Comparison of ENCODE assay signal across 1 cellular context in genomic region chr2:27320958-27321543, GRCh38.
TF ChIP-seq lines count a peak whose summit lies in the region.

No MANE protein-coding gene starts in this region.

TF ChIP-seq in K562, 482 proteins besides CTCF, POLR2A, EP300 and RAD21 (continued from another document and continues in another):
- TF ChIP-seq FOXO4 (CRISPR knock-in tag; IDR thresholded peaks at IDR 0.05) = no peak
- TF ChIP-seq SP1 (CRISPR knock-in tag; IDR thresholded peaks at IDR 0.05) = peak; percentile 72
- TF ChIP-seq ZBTB17 (CRISPR knock-in tag; IDR thresholded peaks at IDR 0.05) = no peak
- no peak for TF ChIP-seq ZNF143 (CRISPR knock-in tag; IDR thresholded peaks at IDR 0.05)
- no peak for TF ChIP-seq TSC22D4 (tag; IDR thresholded peaks at IDR 0.05)
- TF ChIP-seq ZNF253 (CRISPR knock-in tag; conservative IDR thresholded peaks at IDR 0.05) = no peak
- TF ChIP-seq SOX6 (IDR thresholded peaks at IDR 0.05) = peak; percentile 51; the same call in 1 of the 2 replicates
- TF ChIP-seq HOMEZ (CRISPR knock-in tag; IDR thresholded peaks at IDR 0.05) = no peak
- no peak for TF ChIP-seq SIN3B (IDR thresholded peaks at IDR 0.05; ENCODE audit: low read depth)
- no peak for TF ChIP-seq BDP1 (IDR thresholded peaks at IDR 0.05; ENCODE audit: insufficient read depth, insufficient read length)
- peak; percentile 99 for TF ChIP-seq ATF3 (IDR thresholded peaks at IDR 0.05)
- peak; percentile 99 for TF ChIP-seq ATF3 (CRISPR knock-in tag; conservative IDR thresholded peaks at IDR 0.05)
- TF ChIP-seq CEBPZ (IDR thresholded peaks at IDR 0.05; ENCODE audit: borderline replicate concordance, low read depth, low read length) = no peak
- no peak for TF ChIP-seq ZNF436 (CRISPR knock-in tag; IDR thresholded peaks at IDR 0.05)
- no peak for TF ChIP-seq ZNF551 (CRISPR knock-in tag; IDR thresholded peaks at IDR 0.05)
- no peak for TF ChIP-seq MBD1 (CRISPR knock-in tag; IDR thresholded peaks at IDR 0.05)
- TF ChIP-seq KHSRP (IDR thresholded peaks at IDR 0.05) = no peak
- no peak for TF ChIP-seq RAD51 (IDR thresholded peaks at IDR 0.05; ENCODE audit: borderline replicate concordance, low read depth)
- TF ChIP-seq ZNF431 (CRISPR knock-in tag; IDR thresholded peaks at IDR 0.05) = no peak
- TF ChIP-seq GMEB1 (CRISPR knock-in tag; IDR thresholded peaks at IDR 0.05) = no peak
- no peak for TF ChIP-seq RNF219 (CRISPR knock-in tag; IDR thresholded peaks at IDR 0.05)
- no peak for TF ChIP-seq ID3 (CRISPR knock-in tag; IDR thresholded peaks at IDR 0.05)
- no peak for TF ChIP-seq ID3 (tag; IDR thresholded peaks at IDR 0.05)
- no peak for TF ChIP-seq ZNF764 (CRISPR knock-in tag; IDR thresholded peaks at IDR 0.05; ENCODE audit: low read depth)
- TF ChIP-seq JUNB (CRISPR knock-in tag; conservative IDR thresholded peaks at IDR 0.05) = peak; percentile 91
- TF ChIP-seq HDAC3 (IDR thresholded peaks at IDR 0.05; ENCODE audit: borderline replicate concordance, partially characterized antibody) = no peak
- peak; percentile 86 for TF ChIP-seq TFAP4 (CRISPR knock-in tag; IDR thresholded peaks at IDR 0.05; ENCODE audit: borderline replicate concordance)
- no peak for TF ChIP-seq IRF2 (CRISPR knock-in tag; IDR thresholded peaks at IDR 0.05)
- TF ChIP-seq HNRNPK (IDR thresholded peaks at IDR 0.05; ENCODE audit: low read depth, low read length, poor library complexity, severe bottlenecking) = no peak
- 0 out of 4 replicates have a peak, but pooled peaks of 1 of the 2 experiments have one; percentile 18 for TF ChIP-seq FOXK2 (conservative IDR thresholded peaks at IDR 0.05 in 1 of 2, IDR thresholded peaks at IDR 0.05 in 1 of 2; ENCODE audit: low read depth in 2 of 2)
- peak; percentile 64 for TF ChIP-seq CTCFL (IDR thresholded peaks at IDR 0.05; ENCODE audit: borderline replicate concordance, insufficient read depth, low read depth, low read length, poor library complexity, severe bottlenecking)
- TF ChIP-seq MITF (IDR thresholded peaks at IDR 0.05) = no peak
- TF ChIP-seq SUPT5H (IDR thresholded peaks at IDR 0.05) = no peak
- no peak for TF ChIP-seq ZNF696 (CRISPR knock-in tag; conservative IDR thresholded peaks at IDR 0.05)
- TF ChIP-seq ZNF124 (CRISPR knock-in tag; IDR thresholded peaks at IDR 0.05) = no peak
- no peak for TF ChIP-seq PYGO2 (tag; IDR thresholded peaks at IDR 0.05)
- TF ChIP-seq PATZ1 (CRISPR knock-in tag; IDR thresholded peaks at IDR 0.05; ENCODE audit: borderline replicate concordance) = no peak
- TF ChIP-seq ZNF583 (CRISPR knock-in tag; IDR thresholded peaks at IDR 0.05) = no peak
- no peak for TF ChIP-seq RBM17 (IDR thresholded peaks at IDR 0.05; ENCODE audit: borderline replicate concordance, low read depth, low read length)
- TF ChIP-seq CREB1 (IDR thresholded peaks at IDR 0.05) = peak; percentile 72; the same call in 1 of the 2 replicates
- TF ChIP-seq CREB1 (CRISPR knock-in tag; IDR thresholded peaks at IDR 0.05) = peak; percentile 87
- no peak for TF ChIP-seq ZC3H8 (IDR thresholded peaks at IDR 0.05)
- no peak for TF ChIP-seq MAFF (IDR thresholded peaks at IDR 0.05; ENCODE audit: low read length)
- no peak for TF ChIP-seq SIRT6 (IDR thresholded peaks at IDR 0.05; ENCODE audit: low read depth, low read length)
